ENCODE assay signal across 11 cellular contexts in genomic region chr11:111631666-111632039, GRCh38. TPM values are rescaled to one million over a fixed set of nuclear protein-coding genes. Genes with fewer than 3 reads are reported as not detected.
A peak's percentile ranks its signal among the peaks of the same experiment; 100 is the strongest.
DNase-seq lines count a peak whose midpoint lies in the region; FAIRE-seq and TF ChIP-seq lines count a peak whose summit lies in the region.
"Had no signal": no experiment of that assay in that cellular context is flagged by ENCODE, and none has a peak within 500 bp of the region (broad histone marks: within the 10 kb centered on the region; RNA-seq: fewer than 3 reads in every experiment).

No MANE protein-coding gene starts in this region.

- H3K4me1 Mint-ChIP-seq in activated CD4-positive, alpha-beta memory T cell treated with anti-CD3 and anti-CD28 coated beads, Interleukin-2, amount 10 ng/mL, durations not matched to agents 7 days and 5 days = peaks cover 29% of the 10 kb centered on the region

- no peak overlapping the region for H3K4me3 Mint-ChIP-seq in activated CD4-positive, alpha-beta memory T cell treated with anti-CD3 and anti-CD28 coated beads, Interleukin-2, amount 10 ng/mL, durations not matched to agents 7 days and 5 days

- in situ Hi-C loops in astrocyte of the spinal cord (cut with HindIII; ENCODE audit: low sequenced_read_pairs) = no loop called here

- H3K9me3 Mint-ChIP-seq in activated CD4-positive, alpha-beta memory T cell treated with anti-CD3 and anti-CD28 coated beads, Interleukin-2, amount 10 ng/mL, durations not matched to agents 7 days and 5 days = no peaks in the 10 kb centered on the region

- CTCF ChIA-PET in activated CD4-positive, alpha-beta memory T cell treated with anti-CD3 and anti-CD28 coated beads, Interleukin-2, amount 10 ng/mL, durations not matched to agents 7 days and 5 days (lab: Charles Lee) = no interaction called here

- no peak for TF ChIP-seq CTCF in astrocyte of the spinal cord (IDR thresholded peaks at IDR 0.05; ENCODE audit: low read depth, low read length)

- H3K36me3 Mint-ChIP-seq in activated CD4-positive, alpha-beta memory T cell treated with anti-CD3 and anti-CD28 coated beads, Interleukin-2, amount 10 ng/mL, durations not matched to agents 7 days and 5 days (ENCODE audit: low read depth) = peaks cover 25% of the 10 kb centered on the region

- no peaks in the 10 kb centered on the region for H3K27me3 Mint-ChIP-seq in activated CD4-positive, alpha-beta memory T cell treated with anti-CD3 and anti-CD28 coated beads, Interleukin-2, amount 10 ng/mL, durations not matched to agents 7 days and 5 days

- POLR2A ChIA-PET in activated CD4-positive, alpha-beta memory T cell treated with anti-CD3 and anti-CD28 coated beads, Interleukin-2, amount 10 ng/mL, durations not matched to agents 7 days and 5 days (lab: Charles Lee) = interaction anchor here (0.9 kb wide), 1 partner anchor 16 kb away, joined by 6 read pairs; no protein-coding TSS in a partner anchor

- H3K27ac Mint-ChIP-seq in activated CD4-positive, alpha-beta memory T cell treated with anti-CD3 and anti-CD28 coated beads, Interleukin-2, amount 10 ng/mL, durations not matched to agents 7 days and 5 days = no peak overlapping the region

- peak; percentile 92 for FAIRE-seq in HTR-8/SVneo (lab: Jason Lieb, UNC)

- DNase-seq in Daoy (ENCODE audit: low read depth) (peak; percentile 75), HTR-8/SVneo (ENCODE audit: insufficient read length, low spot score) (no peak), astrocyte of the spinal cord (ENCODE audit: low read depth, low spot score) (peak; percentile 87), myocyte (ENCODE audit: low read depth) (peak; percentile 80), SHP77 treated with DMSO at 0.1 percent for 48 hours (lab: John Stamatoyannopoulos, UW) (no peak), NCI-H524 treated with DMSO at 0.1 percent for 48 hours (lab: John Stamatoyannopoulos, UW) (no peak)
- DNase-seq in activated CD4-positive, alpha-beta memory T cell treated with anti-CD3 and anti-CD28 coated beads, Interleukin-2, amount 10 ng/mL, durations not matched to agents 7 days and 5 days = no peak
- DNase-seq in activated T-cell treated with anti-CD3 and anti-CD28 coated beads, Interleukin-2, amount 50 U/mL, for 1 hour = no peak
- DNase-seq: effector CD4-positive, alpha-beta T cell; left ventricle myocardium superior; testis had no signal

- no peak overlapping the region for H3K4me3 ChIP-seq in astrocyte of the spinal cord (ENCODE audit: low read depth, low read length)
- H3K4me3 ChIP-seq: testis had no signal

RNA-seq across cellular contexts. Expression of gene SIK2, which starts 29.4 kb away (rescaled TPM):
- 4.7 and 4.9 TPM in 2 replicates for total RNA-seq in Daoy (2014; rRNA removed; shearing (Covaris generic))
- 12.8 and 13.3 TPM in 2 replicates for total RNA-seq in myocyte
- 8.9 TPM for polyA plus RNA-seq in myocyte (2012)
- 10 to 100 TPM in 1 of 2 experiments, 1 to 10 TPM in 1; 7.7 to 10.8 TPM for total RNA-seq in activated CD4-positive, alpha-beta memory T cell treated with anti-CD3 and anti-CD28 coated beads, Interleukin-2, amount 10 ng/mL, durations not matched to agents 7 days and 5 days

Comparison
In these comparisons a context has a peak if more than half of its experiments do, and no peak if none do; other contexts are left out.
1. DNase-seq: peak in Daoy (single experiment), astrocyte of the spinal cord (single experiment) and myocyte (single experiment); none in HTR-8/SVneo (single experiment), activated CD4-positive, alpha-beta memory T cell treated with anti-CD3 and anti-CD28 coated beads, Interleukin-2, amount 10 ng/mL, durations not matched to agents 7 days and 5 days (single experiment), activated T-cell treated with anti-CD3 and anti-CD28 coated beads, Interleukin-2, amount 50 U/mL, for 1 hour (single experiment), SHP77 treated with DMSO at 0.1 percent for 48 hours (single experiment) and NCI-H524 treated with DMSO at 0.1 percent for 48 hours (single experiment).